Comparison of ENCODE assay signal across 1 cellular context in genomic region chr6:163187606-163188005, GRCh38.
TF ChIP-seq lines count a peak whose summit lies in the region.

No MANE protein-coding gene starts in this region.

TF ChIP-seq in K562, 482 proteins besides CTCF, POLR2A, EP300 and RAD21 (continued from another document):
- TF ChIP-seq MITF (IDR thresholded peaks at IDR 0.05) (no peak), BHLHE40 (IDR thresholded peaks at IDR 0.05; ENCODE audit: low read length) (peak; percentile 47; the same call in 1 of the 2 replicates), XRCC4 (IDR thresholded peaks at IDR 0.05; ENCODE audit: extremely low read depth, insufficient read depth, insufficient read length) (no peak), RFX7 (CRISPR knock-in tag; IDR thresholded peaks at IDR 0.05) (no peak), MAFK (IDR thresholded peaks at IDR 0.05; ENCODE audit: low read length) (no peak), USF1 (CRISPR knock-in tag; IDR thresholded peaks at IDR 0.05) (peak; percentile 41), SP2 (IDR thresholded peaks at IDR 0.05; ENCODE audit: extremely low read depth, low read depth, low read length, poor library complexity, severe bottlenecking) (no peak), SIRT6 (IDR thresholded peaks at IDR 0.05; ENCODE audit: low read depth, low read length) (no peak), THAP7 (CRISPR knock-in tag; IDR thresholded peaks at IDR 0.05) (no peak), GABPB1 (CRISPR knock-in tag; IDR thresholded peaks at IDR 0.05) (no peak), MCM5 (IDR thresholded peaks at IDR 0.05; ENCODE audit: low read depth) (no peak), KLF10 (CRISPR knock-in tag; IDR thresholded peaks at IDR 0.05) (no peak), ZBTB8A (IDR thresholded peaks at IDR 0.05; ENCODE audit: partially characterized antibody) (no peak), FOXM1 (IDR thresholded peaks at IDR 0.05; ENCODE audit: low read depth) (no peak), FOXM1 (CRISPR knock-in tag; IDR thresholded peaks at IDR 0.05; ENCODE audit: low read depth) (no peak), CTBP1 (IDR thresholded peaks at IDR 0.05; ENCODE audit: borderline replicate concordance) (no peak), HNRNPL (IDR thresholded peaks at IDR 0.05; ENCODE audit: low read depth, low read length) (no peak), ZNF146 (CRISPR knock-in tag; IDR thresholded peaks at IDR 0.05; ENCODE audit: unreplicated experiment) (no peak), RUNX1 (IDR thresholded peaks at IDR 0.05; ENCODE audit: low read depth) (no peak), HMGXB4 (CRISPR knock-in tag; IDR thresholded peaks at IDR 0.05) (no peak), ZBTB1 (CRISPR knock-in tag; IDR thresholded peaks at IDR 0.05; ENCODE audit: borderline replicate concordance, low read depth) (no peak), CXXC5 (CRISPR knock-in tag; IDR thresholded peaks at IDR 0.05) (peak; percentile 29; the same call in 1 of the 2 replicates), PTRF (tag; IDR thresholded peaks at IDR 0.05) (no peak), GTF2E2 (tag; IDR thresholded peaks at IDR 0.05) (no peak)
- TF ChIP-seq, protein P1, sequence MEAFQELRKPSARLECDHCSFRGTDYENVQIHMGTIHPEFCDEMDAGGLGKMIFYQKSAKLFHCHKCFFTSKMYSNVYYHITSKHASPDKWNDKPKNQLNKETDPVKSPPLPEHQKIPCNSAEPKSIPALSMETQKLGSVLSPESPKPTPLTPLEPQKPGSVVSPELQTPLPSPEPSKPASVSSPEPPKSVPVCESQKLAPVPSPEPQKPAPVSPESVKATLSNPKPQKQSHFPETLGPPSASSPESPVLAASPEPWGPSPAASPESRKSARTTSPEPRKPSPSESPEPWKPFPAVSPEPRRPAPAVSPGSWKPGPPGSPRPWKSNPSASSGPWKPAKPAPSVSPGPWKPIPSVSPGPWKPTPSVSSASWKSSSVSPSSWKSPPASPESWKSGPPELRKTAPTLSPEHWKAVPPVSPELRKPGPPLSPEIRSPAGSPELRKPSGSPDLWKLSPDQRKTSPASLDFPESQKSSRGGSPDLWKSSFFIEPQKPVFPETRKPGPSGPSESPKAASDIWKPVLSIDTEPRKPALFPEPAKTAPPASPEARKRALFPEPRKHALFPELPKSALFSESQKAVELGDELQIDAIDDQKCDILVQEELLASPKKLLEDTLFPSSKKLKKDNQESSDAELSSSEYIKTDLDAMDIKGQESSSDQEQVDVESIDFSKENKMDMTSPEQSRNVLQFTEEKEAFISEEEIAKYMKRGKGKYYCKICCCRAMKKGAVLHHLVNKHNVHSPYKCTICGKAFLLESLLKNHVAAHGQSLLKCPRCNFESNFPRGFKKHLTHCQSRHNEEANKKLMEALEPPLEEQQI (IDR thresholded peaks at IDR 0.05) = no peak
- TF ChIP-seq, protein P2, sequence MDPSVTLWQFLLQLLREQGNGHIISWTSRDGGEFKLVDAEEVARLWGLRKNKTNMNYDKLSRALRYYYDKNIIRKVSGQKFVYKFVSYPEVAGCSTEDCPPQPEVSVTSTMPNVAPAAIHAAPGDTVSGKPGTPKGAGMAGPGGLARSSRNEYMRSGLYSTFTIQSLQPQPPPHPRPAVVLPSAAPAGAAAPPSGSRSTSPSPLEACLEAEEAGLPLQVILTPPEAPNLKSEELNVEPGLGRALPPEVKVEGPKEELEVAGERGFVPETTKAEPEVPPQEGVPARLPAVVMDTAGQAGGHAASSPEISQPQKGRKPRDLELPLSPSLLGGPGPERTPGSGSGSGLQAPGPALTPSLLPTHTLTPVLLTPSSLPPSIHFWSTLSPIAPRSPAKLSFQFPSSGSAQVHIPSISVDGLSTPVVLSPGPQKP (CRISPR knock-in tag; IDR thresholded peaks at IDR 0.05) = no peak
- TF ChIP-seq, protein P3, sequence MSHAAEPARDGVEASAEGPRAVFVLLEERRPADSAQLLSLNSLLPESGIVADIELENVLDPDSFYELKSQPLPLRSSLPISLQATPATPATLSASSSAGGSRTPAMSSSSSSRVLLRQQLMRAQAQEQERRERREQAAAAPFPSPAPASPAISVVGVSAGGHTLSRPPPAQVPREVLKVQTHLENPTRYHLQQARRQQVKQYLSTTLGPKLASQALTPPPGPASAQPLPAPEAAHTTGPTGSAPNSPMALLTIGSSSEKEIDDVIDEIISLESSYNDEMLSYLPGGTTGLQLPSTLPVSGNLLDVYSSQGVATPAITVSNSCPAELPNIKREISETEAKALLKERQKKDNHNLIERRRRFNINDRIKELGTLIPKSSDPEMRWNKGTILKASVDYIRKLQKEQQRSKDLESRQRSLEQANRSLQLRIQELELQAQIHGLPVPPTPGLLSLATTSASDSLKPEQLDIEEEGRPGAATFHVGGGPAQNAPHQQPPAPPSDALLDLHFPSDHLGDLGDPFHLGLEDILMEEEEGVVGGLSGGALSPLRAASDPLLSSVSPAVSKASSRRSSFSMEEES (CRISPR knock-in tag; IDR thresholded peaks at IDR 0.05) = peak; percentile 5; the same call in 1 of the 2 replicates
- TF ChIP-seq, protein P4, sequence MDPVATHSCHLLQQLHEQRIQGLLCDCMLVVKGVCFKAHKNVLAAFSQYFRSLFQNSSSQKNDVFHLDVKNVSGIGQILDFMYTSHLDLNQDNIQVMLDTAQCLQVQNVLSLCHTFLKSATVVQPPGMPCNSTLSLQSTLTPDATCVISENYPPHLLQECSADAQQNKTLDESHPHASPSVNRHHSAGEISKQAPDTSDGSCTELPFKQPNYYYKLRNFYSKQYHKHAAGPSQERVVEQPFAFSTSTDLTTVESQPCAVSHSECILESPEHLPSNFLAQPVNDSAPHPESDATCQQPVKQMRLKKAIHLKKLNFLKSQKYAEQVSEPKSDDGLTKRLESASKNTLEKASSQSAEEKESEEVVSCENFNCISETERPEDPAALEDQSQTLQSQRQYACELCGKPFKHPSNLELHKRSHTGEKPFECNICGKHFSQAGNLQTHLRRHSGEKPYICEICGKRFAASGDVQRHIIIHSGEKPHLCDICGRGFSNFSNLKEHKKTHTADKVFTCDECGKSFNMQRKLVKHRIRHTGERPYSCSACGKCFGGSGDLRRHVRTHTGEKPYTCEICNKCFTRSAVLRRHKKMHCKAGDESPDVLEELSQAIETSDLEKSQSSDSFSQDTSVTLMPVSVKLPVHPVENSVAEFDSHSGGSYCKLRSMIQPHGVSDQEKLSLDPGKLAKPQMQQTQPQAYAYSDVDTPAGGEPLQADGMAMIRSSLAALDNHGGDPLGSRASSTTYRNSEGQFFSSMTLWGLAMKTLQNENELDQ (CRISPR knock-in tag; IDR thresholded peaks at IDR 0.05; ENCODE audit: borderline replicate concordance) = no peak
- TF ChIP-seq, protein P5, sequence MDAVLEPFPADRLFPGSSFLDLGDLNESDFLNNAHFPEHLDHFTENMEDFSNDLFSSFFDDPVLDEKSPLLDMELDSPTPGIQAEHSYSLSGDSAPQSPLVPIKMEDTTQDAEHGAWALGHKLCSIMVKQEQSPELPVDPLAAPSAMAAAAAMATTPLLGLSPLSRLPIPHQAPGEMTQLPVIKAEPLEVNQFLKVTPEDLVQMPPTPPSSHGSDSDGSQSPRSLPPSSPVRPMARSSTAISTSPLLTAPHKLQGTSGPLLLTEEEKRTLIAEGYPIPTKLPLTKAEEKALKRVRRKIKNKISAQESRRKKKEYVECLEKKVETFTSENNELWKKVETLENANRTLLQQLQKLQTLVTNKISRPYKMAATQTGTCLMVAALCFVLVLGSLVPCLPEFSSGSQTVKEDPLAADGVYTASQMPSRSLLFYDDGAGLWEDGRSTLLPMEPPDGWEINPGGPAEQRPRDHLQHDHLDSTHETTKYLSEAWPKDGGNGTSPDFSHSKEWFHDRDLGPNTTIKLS (IDR thresholded peaks at IDR 0.05; ENCODE audit: borderline replicate concordance, low read depth) = no peak
